ENCODE assay signal across 7 cellular contexts in genomic region chr2:229922449-229923386, GRCh38. TPM values are rescaled to one million over a fixed set of nuclear protein-coding genes. Genes with fewer than 3 reads are reported as not detected.
DNase-seq lines count a peak whose midpoint lies in the region; ATAC-seq and TF ChIP-seq lines count a peak whose summit lies in the region.

Gene FBXO36 (plus strand): TSS chr2:229922503. CDS start chr2:229922514, 11 bp downstream.

- no peak for TF ChIP-seq CTCF in body of pancreas (IDR thresholded peaks at IDR 0.05)

- 1 to 3% methylated on average over 14 to 61 of the region's 61 CpGs for WGBS in body of pancreas, 2 donors

- no peak for TF ChIP-seq POLR2A in body of pancreas (IDR thresholded peaks at IDR 0.05)

- H3K27ac ChIP-seq in body of pancreas, result peak within 1 kb of the TSS; percentile 86 to 99 (median 95)

- ATAC-seq in GM18498 (IDR thresholded peaks at IDR 0.05; ENCODE audit: unreplicated experiment) (peak; percentile 72), HG02623 (IDR thresholded peaks at IDR 0.05; ENCODE audit: unreplicated experiment) (peak; percentile 59), body of pancreas (peak; percentile 78)

- intact Hi-C loops in body of pancreas (cut with DNase I), result no loop called here

- H3K9me3 ChIP-seq in body of pancreas, result no peaks in the 10 kb centered on the region

- no peaks in the 10 kb centered on the region for H3K27me3 ChIP-seq in body of pancreas

- DNase-seq in NCI-H1092 treated with DMSO at 0.1 percent for 48 hours (lab: John Stamatoyannopoulos, UW), result peak; percentile 59
- DNase-seq in T-helper 1 cell, result peak in 4 of 5 donors; percentile 74 to 87 (median 80)
- DNase-seq in body of pancreas, result peak; percentile 79 to 89 (median 88)
- peak; percentile 87 for DNase-seq in iris pigment epithelial cell (ENCODE audit: low read depth)
- peak; percentile 79 to 82 for DNase-seq in stimulated activated CD4-positive, alpha-beta T cell treated with anti-CD3 and anti-CD28 coated beads, Interleukin-15, amount 100 ng/mL, for 1 hour (ENCODE audit: low read depth in 1 of 2, low spot score in 1 of 2)

- peaks cover 15% of the 10 kb centered on the region for H3K4me1 ChIP-seq in body of pancreas

- H3K36me3 ChIP-seq in body of pancreas (replicated peaks in 1 of 2; ENCODE audit: insufficient read depth in 1 of 2, low read depth in 2 of 2), result no peaks in the 10 kb centered on the region

- H3K4me3 ChIP-seq in body of pancreas, result peak within 1 kb of the TSS; percentile 98 to 99

RNA-seq across cellular contexts. Expression of gene FBXO36, which starts in this region (rescaled TPM):
- total RNA-seq in body of pancreas, result 1 to 10 TPM in 1 of 2 donors, under 1 TPM in 1; 0.52 to 2.0 TPM

Comparison
In these comparisons a context has a peak if more than half of its experiments do, and no peak if none do; other contexts are left out.
1. Peak in every context shown above with its lines: DNase-seq, ATAC-seq, H3K4me3 ChIP-seq and H3K27ac ChIP-seq.